In genomic region chr3:171837698-171838097, GRCh38 we compare ENCODE assay signal across 1 cellular context.
TF ChIP-seq lines count a peak whose summit lies in the region.

No MANE protein-coding gene starts in this region.

TF ChIP-seq in endothelial cell of umbilical vein, 7 proteins besides CTCF, POLR2A, EP300 and RAD21:
- TF ChIP-seq POLR2AphosphoS5 (IDR thresholded peaks at IDR 0.05; ENCODE audit: insufficient read depth, low read depth, low read length): no peak
- TF ChIP-seq MAX (IDR thresholded peaks at IDR 0.05; ENCODE audit: insufficient read depth, insufficient read length): no peak
- no peak for TF ChIP-seq GATA2 (IDR thresholded peaks at IDR 0.05; ENCODE audit: insufficient read depth, insufficient read length, low read depth, low read length)
- no peak for TF ChIP-seq JUN (IDR thresholded peaks at IDR 0.05; ENCODE audit: borderline replicate concordance, insufficient read depth, insufficient read length, low read depth)
- no peak for TF ChIP-seq FOS (IDR thresholded peaks at IDR 0.05; ENCODE audit: borderline replicate concordance, insufficient read depth, low read length)
